16 cellular contexts compared by ENCODE assay signal in genomic region chr7:86788948-86789347, GRCh38.
DNase-seq lines count a peak whose midpoint lies in the region; ATAC-seq lines count a peak whose summit lies in the region.
"Had no signal": no experiment of that assay in that cellular context is flagged by ENCODE, and none has a peak within 500 bp of the region (broad histone marks: within the 10 kb centered on the region; RNA-seq: fewer than 3 reads in every experiment).

No MANE protein-coding gene starts in this region.

- DNase-seq in NCI-H1436 treated with DMSO at 0.1 percent for 48 hours (lab: John Stamatoyannopoulos, UW) (no peak), SHP77 (lab: John Stamatoyannopoulos, UW) (no peak), foreskin melanocyte (no peak)
- DNase-seq in activated naive CD4-positive, alpha-beta T cell treated with anti-CD3 and anti-CD28 coated beads, Interleukin-2, amount 50 U/mL, for 16 hours = no peak
- DNase-seq: activated naive CD8-positive, alpha-beta T cell treated with anti-CD3 and anti-CD28 coated beads for 36 hours; activated T-cell treated with anti-CD3 and anti-CD28 coated beads, Interleukin-2, amount 50 U/mL, for 1 hour; brain microvascular endothelial cell; lower lobe of right lung; naive thymus-derived CD4-positive, alpha-beta T cell; NCI-H82; Peyer's patch; stimulated activated CD4-positive, alpha-beta T cell treated with anti-CD3 and anti-CD28 coated beads, Interleukin-4, amount 100 ng/mL, for 24 hours; stimulated activated CD8-positive, alpha-beta memory T cell treated with anti-CD3 and anti-CD28 coated beads, Interleukin-4, amount 100 ng/mL, for 48 hours had no signal

- ATAC-seq in GM18858 (IDR thresholded peaks at IDR 0.05; ENCODE audit: unreplicated experiment) (peak; percentile 48), GM21576 (IDR thresholded peaks at IDR 0.05; ENCODE audit: unreplicated experiment) (peak; percentile 45), HG03039 (IDR thresholded peaks at IDR 0.05; ENCODE audit: unreplicated experiment) (peak; percentile 50)
- ATAC-seq: lower lobe of right lung; naive thymus-derived CD4-positive, alpha-beta T cell had no signal
